Comparison of ENCODE assay signal across 9 cellular contexts in genomic region chr2:111702119-111702808, GRCh38.
DNase-seq lines count a peak whose midpoint lies in the region; ATAC-seq and TF ChIP-seq lines count a peak whose summit lies in the region.
"Had no signal": no experiment of that assay in that cellular context is flagged by ENCODE, and none has a peak within 500 bp of the region (broad histone marks: within the 10 kb centered on the region; RNA-seq: fewer than 3 reads in every experiment).

No MANE protein-coding gene starts in this region.

- H3K27ac Mint-ChIP-seq in memory B cell = no peak overlapping the region

- H3K27me3 Mint-ChIP-seq in memory B cell = peaks cover 8% of the 10 kb centered on the region

- peak; percentile 47 for DNase-seq in activated gamma-delta T cell treated with Interleukin-2 at 50 U/mL for 16 hours
- no peak for DNase-seq in activated gamma-delta T cell (lab: John Stamatoyannopoulos, UW)
- DNase-seq in NCI-H2081 (lab: John Stamatoyannopoulos, UW) = peak; percentile 34 to 70
- DNase-seq in activated CD4-positive, alpha-beta T cell treated with anti-CD3 and anti-CD28 coated beads for 4 hours = peak; percentile 52 to 55
- peak; percentile 10 for DNase-seq in effector CD4-positive, alpha-beta T cell
- peak; percentile 37 to 39 for DNase-seq in memory B cell (ENCODE audit: low spot score in 2 of 2)
- DNase-seq in thoracic aorta (ENCODE audit: low spot score) = no peak

- TF ChIP-seq CTCF in thoracic aorta (IDR thresholded peaks at IDR 0.05) = peak; percentile 51

- peak; percentile 68 for ATAC-seq in memory B cell (ENCODE audit: low read depth)
- ATAC-seq in thoracic aorta (ENCODE audit: insufficient number of reproducible peaks, low FRiP score, low read depth) = no peak
- no peak for ATAC-seq in HG02610 (IDR thresholded peaks at IDR 0.05; ENCODE audit: unreplicated experiment)
- ATAC-seq: naive thymus-derived CD8-positive, alpha-beta T cell had no signal

- no peak overlapping the region for H3K27ac ChIP-seq in thoracic aorta

- H3K9me3 ChIP-seq in thoracic aorta = no peaks in the 10 kb centered on the region

- peaks cover 4 to 12% of the 10 kb centered on the region in 2 donors for H3K4me1 ChIP-seq in thoracic aorta (ENCODE audit: control insufficient read depth in 1 of 2, low read depth in 2 of 2)

- no peak overlapping the region for H3K4me3 ChIP-seq in thoracic aorta

- no peaks in the 10 kb centered on the region for H3K36me3 ChIP-seq in thoracic aorta

- no peak overlapping the region for H3K4me3 Mint-ChIP-seq in memory B cell
- H3K4me3 Mint-ChIP-seq: naive thymus-derived CD8-positive, alpha-beta T cell had no signal

- H3K9me3 Mint-ChIP-seq in memory B cell = no peaks in the 10 kb centered on the region
- H3K9me3 Mint-ChIP-seq: naive thymus-derived CD8-positive, alpha-beta T cell had no signal

- peaks cover 12% of the 10 kb centered on the region for H3K4me1 Mint-ChIP-seq in memory B cell

- no peaks in the 10 kb centered on the region for H3K27me3 ChIP-seq in thoracic aorta (replicated peaks; ENCODE audit: insufficient read depth)

- no peaks in the 10 kb centered on the region for H3K36me3 Mint-ChIP-seq in memory B cell
- H3K36me3 Mint-ChIP-seq: naive thymus-derived CD8-positive, alpha-beta T cell had no signal

Comparison
In these comparisons a context has a peak if more than half of its experiments do, and no peak if none do; other contexts are left out.
1. DNase-seq: peak in activated gamma-delta T cell treated with Interleukin-2 at 50 U/mL for 16 hours (single experiment), NCI-H2081 (2 of 2), activated CD4-positive, alpha-beta T cell treated with anti-CD3 and anti-CD28 coated beads for 4 hours (2 of 2), effector CD4-positive, alpha-beta T cell (single experiment) and memory B cell (2 of 2); none in activated gamma-delta T cell (single experiment) and thoracic aorta (single experiment).